Comparison of ENCODE assay signal across 22 cellular contexts in the genomic region with DNA sequence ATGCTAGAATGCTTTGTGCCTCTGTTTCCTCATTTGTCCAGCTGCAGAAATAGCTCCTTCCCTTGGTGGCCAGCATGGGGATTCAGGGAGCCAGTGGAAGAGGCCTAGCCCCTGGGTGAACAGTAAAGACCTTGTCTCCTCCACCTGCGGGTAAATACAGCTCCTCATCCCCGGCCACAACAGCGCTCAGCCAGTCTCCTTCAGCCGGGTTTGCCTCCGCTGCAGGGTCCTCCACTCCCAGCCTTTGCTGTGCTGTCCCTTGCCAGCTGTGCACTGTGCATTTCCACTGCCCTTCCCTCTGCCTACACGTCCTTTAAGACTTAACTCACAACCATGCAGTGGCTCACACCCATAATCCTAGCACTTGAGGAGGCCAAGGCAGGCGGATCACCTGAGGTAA. TPM values are rescaled to one million over a fixed set of nuclear protein-coding genes. Genes with fewer than 3 reads are reported as not detected.
DNase-seq lines count a peak whose midpoint lies in the region; ATAC-seq and TF ChIP-seq lines count a peak whose summit lies in the region.
"Had no signal": no experiment of that assay in that cellular context is flagged by ENCODE, and none has a peak within 500 bp of the region (broad histone marks: within the 10 kb centered on the region; RNA-seq: fewer than 3 reads in every experiment).

No MANE protein-coding gene starts in this region.

- H4K20me1 ChIP-seq in HCT116 (ENCODE audit: insufficient read depth): no peaks in the 10 kb centered on the region

- no peak overlapping the region for H2BK5ac ChIP-seq in mesendoderm (ENCODE audit: low read length)

- no CpG with 5 or more reads among the region's 7 CpGs for WGBS in mesendoderm (ENCODE audit: extremely low coverage, insufficient coverage, low lambda C conversion rate)
- WGBS in stomach, 5 donors: 47 to 70% (median 66%) methylated on average over 7 of the region's 7 CpGs

- ATAC-seq in HCT116: no peak
- no peak for ATAC-seq in GM19351 (IDR thresholded peaks at IDR 0.05; ENCODE audit: unreplicated experiment)
- ATAC-seq in HG03378 (IDR thresholded peaks at IDR 0.05; ENCODE audit: unreplicated experiment): no peak
- ATAC-seq: activated T-helper 17 cell treated with anti-CD3 and anti-CD28 coated beads, Interleukin-2, amount 50 U/mL, for 72 hours; CD8-positive, alpha-beta T cell had no signal

- H3K4me2 ChIP-seq in HCT116 (ENCODE audit: low read length) (peak overlapping the region; percentile 93; the same call in 1 of the 2 replicates), mesendoderm (ENCODE audit: low read length) (no peak overlapping the region)

- H3K27ac ChIP-seq in HCT116 (ENCODE audit: low read depth, low read length): 0 out of 2 replicates have a peak overlapping the region, but pooled peaks have one; percentile 99
- peak overlapping the region; percentile 95 for H3K27ac ChIP-seq in caudate nucleus (ENCODE audit: low read depth, low read length)
- H3K27ac ChIP-seq in mesendoderm (ENCODE audit: low read depth, low read length): no peak overlapping the region
- peak overlapping the region; percentile 98 to 100 (median 99) for H3K27ac ChIP-seq in stomach

- TF ChIP-seq EP300 in stomach (IDR thresholded peaks at IDR 0.05): no peak

- no peak overlapping the region for H3K23ac ChIP-seq in mesendoderm (ENCODE audit: low read length)

- peak overlapping the region; percentile 95 for H2AK5ac ChIP-seq in mesendoderm (ENCODE audit: low read length)

- TF ChIP-seq CTCF in HCT116 (IDR thresholded peaks at IDR 0.05 in 2 of 3, conservative IDR thresholded peaks at IDR 0.05 in 1 of 3; ENCODE audit: borderline replicate concordance in 1 of 3, insufficient read depth in 1 of 3, low read depth in 2 of 3, low read length in 2 of 3) (no peak), stomach (IDR thresholded peaks at IDR 0.05) (no peak)

- H4K8ac ChIP-seq in mesendoderm (ENCODE audit: low read depth, low read length): no peak overlapping the region

- RAD21 ChIA-PET in HCT116 (lab: Charles Lee; ENCODE audit: low non-redundant PET in 1 of 2, low total read pairs in 2 of 2, uncharacterized antibody in 2 of 2, unreplicated experiment in 2 of 2): interaction anchor here in 1 of 2 experiments (1.1 kb wide), 1 partner anchor 21 kb away, joined by 3 read pairs; no protein-coding TSS in a partner anchor

- no peaks in the 10 kb centered on the region for H3K27me3 ChIP-seq in HCT116 (ENCODE audit: insufficient read depth, low read length)
- no peaks in the 10 kb centered on the region for H3K27me3 ChIP-seq in mesendoderm (ENCODE audit: insufficient read depth, low read length, poor library complexity)
- peaks cover 0 to 25% (median 0%) of the 10 kb centered on the region in 3 donors for H3K27me3 ChIP-seq in stomach
- H3K27me3 ChIP-seq: transverse colon had no signal

- no peak overlapping the region for H3K4ac ChIP-seq in mesendoderm (ENCODE audit: low read depth, low read length)

- no peak overlapping the region for H2AFZ ChIP-seq in HCT116 (ENCODE audit: low read depth, low read length, poor library complexity, severe bottlenecking)
- H2AFZ ChIP-seq: PC-9 had no signal

- no peak for DNase-seq in HCT116 (ENCODE audit: low read depth, low spot score)
- no peak for DNase-seq in caudate nucleus (lab: John Stamatoyannopoulos, UW)
- DNase-seq in mesendoderm: no peak
- no peak for DNase-seq in stomach
- no peak for DNase-seq in germinal center (ENCODE audit: low spot score)
- DNase-seq in middle frontal gyrus (ENCODE audit: extremely low spot score, low spot score): no peak
- DNase-seq: activated CD4-positive, CD25-positive, alpha-beta regulatory T cell; activated naive CD8-positive, alpha-beta T cell treated with anti-CD3 and anti-CD28 coated beads, Interleukin-2, amount 10 ng/mL, durations not matched to agents 7 days and 5 days; CD8-positive, alpha-beta T cell; central memory CD4-positive, alpha-beta T cell; NCI-H1417 treated with DMSO at 0.1 percent for 48 hours; PC-9; transverse colon had no signal

- H3K36me3 ChIP-seq in HCT116 (ENCODE audit: control insufficient read depth in 1 of 2, insufficient read depth in 2 of 2, low read length in 2 of 2): peaks cover 0 to 14% of the 10 kb centered on the region in 2 experiments; a peak in 1 of 4 replicates
- H3K36me3 ChIP-seq in mesendoderm (ENCODE audit: control insufficient read depth, insufficient read depth, low read length): peaks cover 2% of the 10 kb centered on the region
- no peaks in the 10 kb centered on the region for H3K36me3 ChIP-seq in stomach
- H3K36me3 ChIP-seq: transverse colon had no signal

- H3K9ac ChIP-seq in HCT116 (ENCODE audit: low read length): peak overlapping the region; percentile 95; the same call in 1 of the 2 replicates
- peak overlapping the region; percentile 8 for H3K9ac ChIP-seq in mesendoderm (ENCODE audit: low read length)

- no peak overlapping the region for H2BK15ac ChIP-seq in mesendoderm (replicated peaks; ENCODE audit: low read depth)

- H3K79me2 ChIP-seq in HCT116 (ENCODE audit: insufficient read depth, low read length): peaks cover 35% of the 10 kb centered on the region
- H3K79me2 ChIP-seq in mesendoderm (ENCODE audit: control insufficient read depth, insufficient read depth, low read length): peaks cover 27% of the 10 kb centered on the region

- no peak overlapping the region for H2BK120ac ChIP-seq in mesendoderm (ENCODE audit: low read depth, low read length)

- TF ChIP-seq POLR2A in HCT116 (IDR thresholded peaks at IDR 0.05; ENCODE audit: borderline replicate concordance, extremely low read depth, insufficient read depth, insufficient read length) (no peak), stomach (IDR thresholded peaks at IDR 0.05) (no peak)

- H3K9me2 ChIP-seq in HCT116 (ENCODE audit: insufficient read depth): no peaks in the 10 kb centered on the region

- intact Hi-C loops in HCT116 (cut with micrococcal nuclease) (no loop called here), stomach (cut with DNase I; ENCODE audit: low total_unique reads) (no loop called here)

- H3K18ac ChIP-seq in mesendoderm (ENCODE audit: low read length): no peak overlapping the region

- peak overlapping the region; percentile 79 for H3K56ac ChIP-seq in mesendoderm (ENCODE audit: low read length)

- no TSS peak for BruUV-seq in HCT116 (replicated peaks; lab: Mats Ljungman, UMichigan)

- H3K79me1 ChIP-seq in mesendoderm (ENCODE audit: low read length): peaks cover 12% of the 10 kb centered on the region

- POLR2A ChIA-PET in HCT116 (lab: Charles Lee): interaction anchor here (1.1 kb wide), 1 partner anchor 15 kb away, joined by 3 read pairs; no protein-coding TSS in a partner anchor

- H3K4me3 ChIP-seq in HCT116 (replicated peaks in 1 of 2; ENCODE audit: low read depth in 1 of 2, low read length in 2 of 2): no peak overlapping the region
- H3K4me3 ChIP-seq in mesendoderm (ENCODE audit: low read length): no peak overlapping the region
- H3K4me3 ChIP-seq in stomach: no peak overlapping the region

- H4K5ac ChIP-seq in mesendoderm (ENCODE audit: low read length): no peak overlapping the region

- no peaks in the 10 kb centered on the region for H3K9me3 ChIP-seq in HCT116 (ENCODE audit: control insufficient read depth in 1 of 2, insufficient read depth in 1 of 2, low read depth in 1 of 2, low read length in 2 of 2)
- no peaks in the 10 kb centered on the region for H3K9me3 ChIP-seq in stomach
- H3K9me3 ChIP-seq: transverse colon had no signal

- peaks cover 32 to 50% of the 10 kb centered on the region in 2 experiments for H3K4me1 ChIP-seq in HCT116 (ENCODE audit: control insufficient read depth in 1 of 2, insufficient read depth in 2 of 2, low read length in 2 of 2)
- peaks cover 19% of the 10 kb centered on the region for H3K4me1 ChIP-seq in mesendoderm (ENCODE audit: control insufficient read depth, low read depth, low read length)
- peaks cover 49 to 68% (median 61%) of the 10 kb centered on the region in 4 donors for H3K4me1 ChIP-seq in stomach

- CTCF ChIA-PET in HCT116 (lab: Charles Lee): interaction anchor here (0.7 to 1.4 kb wide), 3 partner anchors 9 to 34 kb away, joined by 3 to 4 read pairs (median 3); no protein-coding TSS in a partner anchor

- no peak for TF ChIP-seq RAD21 in HCT116 (IDR thresholded peaks at IDR 0.05; ENCODE audit: low read depth)

TF ChIP-seq in HCT116, 20 proteins besides CTCF, POLR2A, EP300 and RAD21 (continues in another document):
- TF ChIP-seq SP1 (IDR thresholded peaks at IDR 0.05; ENCODE audit: low read depth) (no peak), TCF7L2 (IDR thresholded peaks at IDR 0.05; ENCODE audit: borderline replicate concordance, extremely low read depth, insufficient read depth, insufficient read length) (no peak)

RNA-seq across cellular contexts. Expression of a gene that starts 1.5 kb away (rescaled TPM):
- total RNA-seq in HCT116 (2021; ENCODE audit: unreplicated experiment) (160 TPM), stomach (100 to 1,000 TPM in 2 of 5 donors, 10 to 100 TPM in 3; 28.6 to 195 (median 66.3) TPM)
- polyA plus RNA-seq in HCT116 (2012): 184 and 199 TPM in 2 replicates
- 70.7 TPM for polyA plus RNA-seq in mesendoderm (2013, experiment 1 of 2)
- 66.2 TPM for polyA plus RNA-seq in mesendoderm (2013, experiment 2 of 2)
- 100 to 1,000 TPM in 1 of 3 donors, 10 to 100 TPM in 2; 70.2 to 112 (median 90.1) TPM for polyA plus RNA-seq in stomach
- total RNA-seq: CD8-positive, alpha-beta T cell had no signal

RNA-seq across cellular contexts. Expression of a gene that starts 21.1 kb away (rescaled TPM):
- total RNA-seq in HCT116 (2021; ENCODE audit: unreplicated experiment) (not detected), stomach (1 to 10 TPM in 1 of 5 donors, not detected in 4; 4.2 TPM)
- 0.61 TPM in 1 of 2 replicates, not detected in the other for polyA plus RNA-seq in HCT116 (2012)
- polyA plus RNA-seq in mesendoderm (2013, experiment 1 of 2): not detected
- polyA plus RNA-seq in mesendoderm (2013, experiment 2 of 2): not detected
- polyA plus RNA-seq in stomach: 1 to 10 TPM; 4.1 to 7.1 (median 5.0) TPM
- total RNA-seq: activated CD8-positive, alpha-beta memory T cell treated with anti-CD3 and anti-CD28 coated beads for 36 hours; activated naive CD8-positive, alpha-beta T cell treated with anti-CD3 and anti-CD28 coated beads, Interleukin-2, amount 10 ng/mL, durations not matched to agents 7 days and 5 days; activated T-helper 17 cell treated with anti-CD3 and anti-CD28 coated beads, Interleukin-2, amount 50 U/mL, for 72 hours; CD8-positive, alpha-beta T cell; Daoy; H7; M059J; PC-9; posterior vena cava; SK-MEL-5 had no signal

RNA-seq across cellular contexts. Expression of a gene that starts 39.6 kb away (rescaled TPM):
- 32.0 TPM for total RNA-seq in HCT116 (2021; ENCODE audit: unreplicated experiment)
- 22.8 and 27.4 TPM in 2 replicates for polyA plus RNA-seq in HCT116 (2012)
- 5.6 TPM for polyA plus RNA-seq in mesendoderm (2013, experiment 1 of 2)
- polyA plus RNA-seq in mesendoderm (2013, experiment 2 of 2): 5.8 TPM
- 100 to 1,000 TPM in 1 of 5 donors, 10 to 100 TPM in 2, 1 to 10 TPM in 2; 5.5 to 120 (median 28.4) TPM for total RNA-seq in stomach
- polyA plus RNA-seq in stomach: 10 to 100 TPM; 11.3 to 17.8 (median 13.6) TPM

RNA-seq across cellular contexts. Expression of a gene that starts 49.8 kb away (rescaled TPM):
- total RNA-seq in HCT116 (2021; ENCODE audit: unreplicated experiment) (89.8 TPM), stomach (10 to 100 TPM; 39.5 to 87.9 (median 55.6) TPM)
- 61.4 and 61.5 TPM in 2 replicates for polyA plus RNA-seq in HCT116 (2012)
- polyA plus RNA-seq in mesendoderm (2013, experiment 1 of 2): 23.0 TPM
- 23.5 TPM for polyA plus RNA-seq in mesendoderm (2013, experiment 2 of 2)
- 10 to 100 TPM; 30.3 to 43.6 (median 34.1) TPM for polyA plus RNA-seq in stomach
